In the genomic region with DNA sequence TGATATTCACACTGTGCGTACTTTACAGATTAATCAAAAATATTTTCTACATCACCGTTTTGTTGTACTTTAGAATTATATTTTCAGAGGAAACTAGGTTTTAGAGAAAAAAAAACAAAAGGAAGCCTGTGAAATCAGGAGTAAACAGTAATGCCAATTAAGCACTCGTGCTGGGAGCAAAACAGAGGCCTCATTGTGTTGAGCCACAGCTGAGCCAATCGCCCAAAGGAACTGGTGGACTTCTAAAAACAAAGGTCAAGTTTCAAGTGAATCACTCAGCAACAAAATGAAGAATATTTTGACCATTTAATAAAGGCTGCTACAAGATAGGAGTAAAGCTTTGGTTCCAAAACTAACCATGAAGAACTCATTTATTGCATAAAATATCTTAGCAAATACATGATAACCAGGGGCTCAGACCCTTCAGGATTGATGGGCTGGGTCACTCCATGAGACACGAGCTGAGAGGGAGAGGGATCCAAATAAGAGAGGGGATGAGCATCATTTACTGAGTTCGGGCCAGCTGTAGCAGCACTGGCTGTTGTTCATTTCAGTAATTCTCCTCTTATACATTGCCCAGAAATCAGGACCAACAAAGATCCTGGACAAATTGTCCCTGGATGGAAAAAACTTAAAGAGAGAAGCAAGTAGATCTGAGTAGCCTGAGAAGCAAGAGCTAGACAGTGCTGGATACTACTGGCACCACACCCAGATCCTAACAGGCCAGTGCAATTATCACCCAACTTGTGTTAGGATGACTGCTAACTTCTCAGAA, we compare ENCODE assay signal across 18 cellular contexts. TPM values are rescaled to one million over a fixed set of nuclear protein-coding genes. Genes with fewer than 3 reads are reported as not detected.
DNase-seq lines count a peak whose midpoint lies in the region; ATAC-seq and TF ChIP-seq lines count a peak whose summit lies in the region.
"Had no signal": no experiment of that assay in that cellular context is flagged by ENCODE, and none has a peak within 500 bp of the region (broad histone marks: within the 10 kb centered on the region; RNA-seq: fewer than 3 reads in every experiment).

No MANE protein-coding gene starts in this region.

- no peak overlapping the region for H3K4me3 Mint-ChIP-seq in chondrocyte (ENCODE audit: unreplicated experiment)
- H3K4me3 Mint-ChIP-seq: CD8-positive, alpha-beta T cell had no signal

- peaks cover 36% of the 10 kb centered on the region for H3K4me1 Mint-ChIP-seq in chondrocyte (ENCODE audit: low read depth)

- intact Hi-C loops in gastrocnemius medialis (cut with DNase I; ENCODE audit: low total_unique reads): no loop called here

- H3K4me3 ChIP-seq in gastrocnemius medialis: no peak overlapping the region
- H3K4me3 ChIP-seq: esophagus squamous epithelium, SK-N-MC, skin epidermis, thyroid gland had no signal

- TF ChIP-seq CTCF in chondrocyte (IDR thresholded peaks at IDR 0.05) (no peak), gastrocnemius medialis (IDR thresholded peaks at IDR 0.05 in 4 of 5, conservative IDR thresholded peaks at IDR 0.05 in 1 of 5) (no peak)

- no peaks in the 10 kb centered on the region for H3K4me1 ChIP-seq in gastrocnemius medialis
- H3K4me1 ChIP-seq: esophagus squamous epithelium had no signal

- no peaks in the 10 kb centered on the region for H3K9me3 Mint-ChIP-seq in chondrocyte (ENCODE audit: low read depth)
- H3K9me3 Mint-ChIP-seq: CD8-positive, alpha-beta T cell had no signal

- in situ Hi-C loops in gastrocnemius medialis (cut with MboI; ENCODE audit: low sequenced_read_pairs in 4 of 4): no loop called here

- no peaks in the 10 kb centered on the region for H3K27me3 Mint-ChIP-seq in chondrocyte (ENCODE audit: low read depth)

- H3K36me3 Mint-ChIP-seq in chondrocyte (ENCODE audit: low read depth): peaks cover 2% of the 10 kb centered on the region
- H3K36me3 Mint-ChIP-seq: CD8-positive, alpha-beta T cell had no signal

- H3K9me3 ChIP-seq in gastrocnemius medialis: no peaks in the 10 kb centered on the region
- H3K9me3 ChIP-seq: esophagus squamous epithelium, thyroid gland had no signal

- H3K27ac Mint-ChIP-seq in chondrocyte (ENCODE audit: unreplicated experiment): peak overlapping the region; percentile 30
- H3K27ac Mint-ChIP-seq: CD8-positive, alpha-beta T cell had no signal

- no peaks in the 10 kb centered on the region for H3K36me3 ChIP-seq in gastrocnemius medialis
- H3K36me3 ChIP-seq: esophagus squamous epithelium, thyroid gland had no signal

- H3K27ac ChIP-seq in gastrocnemius medialis: no peak overlapping the region
- H3K27ac ChIP-seq: esophagus squamous epithelium, SK-N-MC, thyroid gland, VCaP had no signal

- no peak for ATAC-seq in gastrocnemius medialis
- ATAC-seq: CD8-positive, alpha-beta T cell; HCT116 had no signal

- DNase-seq in NCI-H146 treated with DMSO at 0.1 percent for 48 hours (lab: John Stamatoyannopoulos, UW; ENCODE audit: unreplicated experiment): peak; percentile 61
- DNase-seq in chondrocyte (ENCODE audit: low spot score): no peak
- DNase-seq in islet precursor cell: peak; percentile 71
- DNase-seq in stromal cell of bone marrow (ENCODE audit: low read depth): peak; percentile 31
- DNase-seq in MV-4-11 (lab: John Stamatoyannopoulos, UW): no peak
- DNase-seq in GF-D8 (lab: John Stamatoyannopoulos, UW): no peak
- no peak for DNase-seq in NCI-H69 (lab: John Stamatoyannopoulos, UW)
- DNase-seq in gastrocnemius medialis: no peak
- DNase-seq: activated naive CD4-positive, alpha-beta T cell treated with Interleukin-2 at 50 U/mL for 16 hours; CD8-positive, alpha-beta T cell; cerebellar nuclear complex; esophagus squamous epithelium; NCI-H526; thyroid gland had no signal

- no peaks in the 10 kb centered on the region for H3K27me3 ChIP-seq in gastrocnemius medialis
- H3K27me3 ChIP-seq: thyroid gland had no signal

- no peak for TF ChIP-seq POLR2A in gastrocnemius medialis (IDR thresholded peaks at IDR 0.05)

RNA-seq across cellular contexts. Expression of gene NALCN, which starts 8.3 kb away (rescaled TPM):
- total RNA-seq in chondrocyte: 38.0 to 59.7 TPM (median 38.6 TPM) in 3 replicates
- under 1 TPM in 2 of 4 donors, not detected in 2; 0.62 to 0.87 TPM for total RNA-seq in gastrocnemius medialis
- total RNA-seq: CD8-positive, alpha-beta T cell had no signal

RNA-seq across cellular contexts. Expression of gene ITGBL1, which starts 27.9 kb away (rescaled TPM):
- total RNA-seq in chondrocyte (391 to 806 TPM (median 407 TPM) in 3 replicates), gastrocnemius medialis (1 to 10 TPM in 3 of 4 donors, under 1 TPM in 1; 0.61 to 6.7 (median 5.0) TPM)
- total RNA-seq: CD8-positive, alpha-beta T cell had no signal

Comparison
In these comparisons a context has a peak if more than half of its experiments do, and no peak if none do; other contexts are left out.
1. DNase-seq: peak in NCI-H146 treated with DMSO at 0.1 percent for 48 hours (single experiment), islet precursor cell (single experiment) and stromal cell of bone marrow (single experiment); none in chondrocyte (single experiment), MV-4-11 (single experiment), GF-D8 (single experiment), NCI-H69 (single experiment) and gastrocnemius medialis (0 of 2).
2. RNA of gene NALCN, which starts 8.3 kb away (total RNA-seq): 38.0 to 59.7 TPM in chondrocyte; 0.62 to 0.87 TPM in gastrocnemius medialis; every median in the first group is over 10 times any median in the second.
3. RNA of gene ITGBL1, which starts 27.9 kb away (total RNA-seq): 391 to 806 TPM in chondrocyte; 0.61 to 6.7 TPM in gastrocnemius medialis; every median in the first group is over 10 times any median in the second.